9 cellular contexts compared by ENCODE assay signal in genomic region chr18:37270046-37270665, GRCh38.
DNase-seq lines count a peak whose midpoint lies in the region; ATAC-seq and TF ChIP-seq lines count a peak whose summit lies in the region.
"Had no signal": no experiment of that assay in that cellular context is flagged by ENCODE, and none has a peak within 500 bp of the region (broad histone marks: within the 10 kb centered on the region; RNA-seq: fewer than 3 reads in every experiment).

No MANE protein-coding gene starts in this region.

- 27% methylated on average over 8 of the region's 8 CpGs for WGBS in esophagus muscularis mucosa

- no peaks in the 10 kb centered on the region for H3K36me3 ChIP-seq in RWPE2 (ENCODE audit: low read depth)
- H3K36me3 ChIP-seq in esophagus muscularis mucosa = no peaks in the 10 kb centered on the region

- ATAC-seq in RWPE2 (ENCODE audit: low read depth) (peak; percentile 29; the same call in 1 of the 3 replicates), GM18505 (IDR thresholded peaks at IDR 0.05; ENCODE audit: unreplicated experiment) (no peak)
- ATAC-seq in natural killer cell treated with Interleukin-12 subunit alpha and Interleukin-12 subunit beta and Interleukin-15 and Interleukin-18, amount 100 ng/mL, for 72 hours = no peak

- H3K9me3 Mint-ChIP-seq in natural killer cell treated with Interleukin-12 subunit alpha and Interleukin-12 subunit beta and Interleukin-15 and Interleukin-18, amount 100 ng/mL, for 72 hours = peaks cover 4% of the 10 kb centered on the region

- TF ChIP-seq CTCF in RWPE2 (IDR thresholded peaks at IDR 0.05; ENCODE audit: poor library complexity, severe bottlenecking) (no peak), esophagus muscularis mucosa (IDR thresholded peaks at IDR 0.05) (no peak)

- H3K27ac Mint-ChIP-seq in natural killer cell treated with Interleukin-12 subunit alpha and Interleukin-12 subunit beta and Interleukin-15 and Interleukin-18, amount 100 ng/mL, for 72 hours = no peak overlapping the region

- no peaks in the 10 kb centered on the region for H3K4me1 ChIP-seq in RWPE2 (ENCODE audit: insufficient read depth, poor library complexity, severe bottlenecking)
- peaks cover 0 to 11% (median 3%) of the 10 kb centered on the region in 4 donors for H3K4me1 ChIP-seq in esophagus muscularis mucosa

- no peaks in the 10 kb centered on the region for H3K9me3 ChIP-seq in RWPE2 (ENCODE audit: severe bottlenecking)
- H3K9me3 ChIP-seq in esophagus muscularis mucosa = no peaks in the 10 kb centered on the region

- TF ChIP-seq EP300 in esophagus muscularis mucosa (IDR thresholded peaks at IDR 0.05) = no peak

- peak; percentile 55 for DNase-seq in DMS53 (lab: John Stamatoyannopoulos, UW)
- DNase-seq in DMS53 treated with DMSO at 0.1 percent for 48 hours (lab: John Stamatoyannopoulos, UW; ENCODE audit: unreplicated experiment) = no peak
- DNase-seq in RWPE2 (ENCODE audit: low spot score) = no peak
- peak; percentile 29 for DNase-seq in fibroblast of gingiva (ENCODE audit: low read depth)
- DNase-seq in renal cortical epithelial cell (ENCODE audit: low read depth) = peak; percentile 37
- no peak for DNase-seq in esophagus muscularis mucosa (ENCODE audit: extremely low spot score)
- no peak for DNase-seq in natural killer cell treated with Interleukin-12 subunit alpha and Interleukin-12 subunit beta and Interleukin-15 and Interleukin-18, amount 100 ng/mL, for 72 hours (ENCODE audit: low spot score)

- peaks cover 5 to 7% of the 10 kb centered on the region in 2 donors for H3K27me3 Mint-ChIP-seq in natural killer cell treated with Interleukin-12 subunit alpha and Interleukin-12 subunit beta and Interleukin-15 and Interleukin-18, amount 100 ng/mL, for 72 hours

- H3K27ac ChIP-seq in RWPE2 (ENCODE audit: poor library complexity, severe bottlenecking) = no peak overlapping the region
- H3K27ac ChIP-seq in esophagus muscularis mucosa (replicated peaks in 1 of 4) = no peak overlapping the region
- H3K27ac ChIP-seq: PC-9 had no signal

- no peak overlapping the region for H3K4me3 ChIP-seq in RWPE2 (ENCODE audit: severe bottlenecking)
- H3K4me3 ChIP-seq in esophagus muscularis mucosa = no peak overlapping the region
- H3K4me3 ChIP-seq: PC-9 had no signal

- H3K27me3 ChIP-seq in RWPE2 (ENCODE audit: insufficient read depth, poor library complexity, severe bottlenecking) (peaks cover 24% of the 10 kb centered on the region), esophagus muscularis mucosa (peaks cover 0 to 59% (median 4%) of the 10 kb centered on the region in 4 donors)

- no peaks in the 10 kb centered on the region for H3K36me3 Mint-ChIP-seq in natural killer cell treated with Interleukin-12 subunit alpha and Interleukin-12 subunit beta and Interleukin-15 and Interleukin-18, amount 100 ng/mL, for 72 hours

- TF ChIP-seq POLR2A in GM18505 (IDR thresholded peaks at IDR 0.05; ENCODE audit: borderline replicate concordance, extremely low read depth, insufficient read depth, insufficient read length) (no peak), esophagus muscularis mucosa (IDR thresholded peaks at IDR 0.05; ENCODE audit: low read depth) (no peak)

- no peaks in the 10 kb centered on the region for H3K4me1 Mint-ChIP-seq in natural killer cell treated with Interleukin-12 subunit alpha and Interleukin-12 subunit beta and Interleukin-15 and Interleukin-18, amount 100 ng/mL, for 72 hours (ENCODE audit: low read depth in 2 of 2)

- intact Hi-C loops in esophagus muscularis mucosa (cut with DNase I) = no loop called here

- no peak overlapping the region for H3K4me3 Mint-ChIP-seq in natural killer cell treated with Interleukin-12 subunit alpha and Interleukin-12 subunit beta and Interleukin-15 and Interleukin-18, amount 100 ng/mL, for 72 hours

Comparison
In these comparisons a context has a peak if more than half of its experiments do, and no peak if none do; other contexts are left out.
1. DNase-seq: peak in DMS53 (single experiment), fibroblast of gingiva (single experiment) and renal cortical epithelial cell (single experiment); none in DMS53 treated with DMSO at 0.1 percent for 48 hours (single experiment), RWPE2 (single experiment), esophagus muscularis mucosa (single experiment) and natural killer cell treated with Interleukin-12 subunit alpha and Interleukin-12 subunit beta and Interleukin-15 and Interleukin-18, amount 100 ng/mL, for 72 hours (single experiment).